In the genomic region with DNA sequence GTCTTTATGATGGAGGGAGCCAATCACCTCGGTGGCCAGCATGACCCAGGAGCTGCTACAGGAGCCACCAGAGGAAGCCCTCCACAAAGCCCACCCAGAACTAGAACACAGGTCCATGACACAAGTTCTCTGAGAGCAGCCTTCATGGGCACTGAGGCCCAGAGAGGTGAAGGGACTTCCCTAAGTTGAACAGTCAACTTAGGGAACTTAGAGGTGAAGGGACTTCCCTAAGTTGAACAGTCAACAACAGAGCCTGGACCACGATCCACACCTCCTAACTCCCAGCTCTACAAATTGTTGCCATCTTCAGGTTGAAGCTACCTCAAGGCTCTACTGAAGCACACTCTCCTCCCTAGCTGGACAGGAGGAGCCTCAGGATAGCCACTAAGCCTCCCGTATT, we compare ENCODE assay signal across 19 cellular contexts.
DNase-seq lines count a peak whose midpoint lies in the region; ATAC-seq, FAIRE-seq and TF ChIP-seq lines count a peak whose summit lies in the region.
"Had no signal": no experiment of that assay in that cellular context is flagged by ENCODE, and none has a peak within 500 bp of the region (broad histone marks: within the 10 kb centered on the region; RNA-seq: fewer than 3 reads in every experiment).

No MANE protein-coding gene starts in this region.

- no peak overlapping the region for H3K27ac ChIP-seq in GM12878 (ENCODE audit: control insufficient read depth, insufficient read depth)
- H3K27ac ChIP-seq: KMS-11, Peyer's patch had no signal

- SMC1A ChIA-PET in GM12878 (lab: Charles Lee; ENCODE audit: uncharacterized antibody, unreplicated experiment): interaction anchor here (1.3 kb wide), 2 partner anchors 8 to 31 kb away, joined by 3 to 4 read pairs; no protein-coding TSS in a partner anchor

- TF ChIP-seq POLR2A in GM12878 (IDR thresholded peaks at IDR 0.05; ENCODE audit: low read depth, low read length): no peak

- no peak for TF ChIP-seq EP300 in GM12878 (IDR thresholded peaks at IDR 0.05; ENCODE audit: borderline replicate concordance in 1 of 2, control insufficient read depth in 1 of 2, low read depth in 2 of 2, low read length in 2 of 2)

- H3K36me3 ChIP-seq in GM12878 (ENCODE audit: control insufficient read depth in 2 of 2, insufficient read depth in 2 of 2, low read length in 1 of 2): no peaks in the 10 kb centered on the region
- H3K36me3 ChIP-seq: BE2C, HAP-1, Peyer's patch had no signal

- FAIRE-seq in GM12878 (lab: Jason Lieb, UNC) (no peak), HTR-8/SVneo (lab: Jason Lieb, UNC) (no peak)
- FAIRE-seq: D721Med, HepG2 had no signal

- no peaks in the 10 kb centered on the region for H3K79me2 ChIP-seq in GM12878 (ENCODE audit: control insufficient read depth, insufficient read depth, low read length)

- no peak overlapping the region for H3K4me3 ChIP-seq in GM12878
- H3K4me3 ChIP-seq: HAP-1, Peyer's patch had no signal

- RAD21 ChIA-PET in GM12878 (lab: Charles Lee; ENCODE audit: unreplicated experiment): interaction anchor here (1.4 kb wide), 1 partner anchor 106 kb away, joined by 4 read pairs; no protein-coding TSS in a partner anchor

- POLR2A ChIA-PET in GM12878 (lab: Charles Lee): interaction anchor here (1.0 kb wide), 1 partner anchor 346 kb away, joined by 3 read pairs; no protein-coding TSS in a partner anchor

- H4K20me1 ChIP-seq in GM12878 (ENCODE audit: control insufficient read depth, insufficient read depth): no peaks in the 10 kb centered on the region

- H2AFZ ChIP-seq in GM12878 (ENCODE audit: control insufficient read depth, low read depth, low read length): no peak overlapping the region

- intact Hi-C loops in GM12878 (cut with micrococcal nuclease; ENCODE audit: unreplicated experiment) (no loop called here), left ventricle myocardium superior (cut with micrococcal nuclease) (no loop called here)

- H3K27me3 ChIP-seq in GM12878 (replicated peaks in 1 of 2; ENCODE audit: control insufficient read depth in 2 of 2, insufficient read depth in 2 of 2, low read length in 1 of 2): no peaks in the 10 kb centered on the region
- H3K27me3 ChIP-seq: Peyer's patch had no signal

- ATAC-seq in GM18502 (IDR thresholded peaks at IDR 0.05; ENCODE audit: poor library complexity, unreplicated experiment): peak; percentile 54
- ATAC-seq in GM18868 (IDR thresholded peaks at IDR 0.05; ENCODE audit: unreplicated experiment): peak; percentile 76
- peak; percentile 67 for ATAC-seq in HG02759 (IDR thresholded peaks at IDR 0.05; ENCODE audit: unreplicated experiment)
- ATAC-seq in GM12878: peak; percentile 94
- ATAC-seq in left ventricle myocardium superior: no peak
- ATAC-seq: CD8-positive, alpha-beta T cell; HepG2 had no signal

- WGBS in GM12878 (ENCODE audit: insufficient coverage, insufficient replicate concordance, low lambda C conversion rate, missing lambda C conversion rate): 10% methylated on average over 3 of the region's 3 CpGs

- no peaks in the 10 kb centered on the region; the same call in 2 of the 3 replicates for H3K9me3 ChIP-seq in GM12878 (replicated peaks; ENCODE audit: control insufficient read depth, insufficient read depth, low read length)
- H3K9me3 ChIP-seq: BE2C, HAP-1, Peyer's patch had no signal

- TF ChIP-seq CTCF in GM12878 (IDR thresholded peaks at IDR 0.05 in 2 of 3, conservative IDR thresholded peaks at IDR 0.05 in 1 of 3; ENCODE audit: control insufficient read depth in 2 of 3, extremely low read depth in 1 of 3, insufficient read depth in 1 of 3, low read depth in 3 of 3, low read length in 3 of 3): no peak

- in situ Hi-C loops in GM12878 (cut with MboI): no loop called here

- H3K4me2 ChIP-seq in GM12878 (ENCODE audit: control insufficient read depth, insufficient read depth): no peak overlapping the region
- H3K4me2 ChIP-seq: KMS-11 had no signal

- TF ChIP-seq RAD21 in GM12878 (IDR thresholded peaks at IDR 0.05; ENCODE audit: insufficient read depth, low read depth, low read length): no peak

- DNase-seq in GM12878 (ENCODE audit: low read depth, low spot score) (no peak), HTR-8/SVneo (ENCODE audit: insufficient read length, low spot score) (no peak), inferior parietal cortex (ENCODE audit: extremely low spot score) (no peak), left ventricle myocardium superior (no peak)
- DNase-seq: BE2C; CD8-positive, alpha-beta T cell; DND-41; GDM1; NCI-H187 treated with DMSO at 0.1 percent for 48 hours; NCI-H82; Peyer's patch; SHP77 treated with DMSO at 0.1 percent for 48 hours had no signal

- BruUV-seq in GM12878 (replicated peaks; lab: Mats Ljungman, UMichigan): no TSS peak

- H3K4me1 ChIP-seq in GM12878 (ENCODE audit: control insufficient read depth, insufficient read depth, low read length): 0 out of 2 replicates have a peak, but pooled peaks cover 3% of the 10 kb centered on the region
- H3K4me1 ChIP-seq: BE2C, HAP-1, Peyer's patch had no signal

- no peak overlapping the region for H3K9ac ChIP-seq in GM12878 (ENCODE audit: control insufficient read depth, insufficient read depth, low read length)
- H3K9ac ChIP-seq: KMS-11 had no signal

- CTCF ChIA-PET in GM12878 (lab: Yijun Ruan, JAX): interaction anchor here (0.7 to 2.0 kb wide), 5 partner anchors 31 to 392 kb away, joined by 3 to 8 read pairs (median 3); no protein-coding TSS in a partner anchor

TF ChIP-seq in GM12878, 131 proteins besides CTCF, POLR2A, EP300 and RAD21:
- TF ChIP-seq, protein P1, sequence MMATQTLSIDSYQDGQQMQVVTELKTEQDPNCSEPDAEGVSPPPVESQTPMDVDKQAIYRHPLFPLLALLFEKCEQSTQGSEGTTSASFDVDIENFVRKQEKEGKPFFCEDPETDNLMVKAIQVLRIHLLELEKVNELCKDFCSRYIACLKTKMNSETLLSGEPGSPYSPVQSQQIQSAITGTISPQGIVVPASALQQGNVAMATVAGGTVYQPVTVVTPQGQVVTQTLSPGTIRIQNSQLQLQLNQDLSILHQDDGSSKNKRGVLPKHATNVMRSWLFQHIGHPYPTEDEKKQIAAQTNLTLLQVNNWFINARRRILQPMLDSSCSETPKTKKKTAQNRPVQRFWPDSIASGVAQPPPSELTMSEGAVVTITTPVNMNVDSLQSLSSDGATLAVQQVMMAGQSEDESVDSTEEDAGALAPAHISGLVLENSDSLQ (IDR thresholded peaks at IDR 0.05): no peak
- TF ChIP-seq SPI1 (IDR thresholded peaks at IDR 0.05; ENCODE audit: borderline replicate concordance, insufficient read depth, low read depth, low read length) (no peak), RELB (IDR thresholded peaks at IDR 0.05; ENCODE audit: low read depth) (0 out of 2 replicates have a peak, but pooled peaks have one; percentile 42), SMARCA5 (IDR thresholded peaks at IDR 0.05) (0 out of 2 replicates have a peak, but pooled peaks have one; percentile 38), IKZF1 (conservative IDR thresholded peaks at IDR 0.05) (peak; percentile 42; the same call in 1 of the 2 replicates)
- TF ChIP-seq, protein P2, sequence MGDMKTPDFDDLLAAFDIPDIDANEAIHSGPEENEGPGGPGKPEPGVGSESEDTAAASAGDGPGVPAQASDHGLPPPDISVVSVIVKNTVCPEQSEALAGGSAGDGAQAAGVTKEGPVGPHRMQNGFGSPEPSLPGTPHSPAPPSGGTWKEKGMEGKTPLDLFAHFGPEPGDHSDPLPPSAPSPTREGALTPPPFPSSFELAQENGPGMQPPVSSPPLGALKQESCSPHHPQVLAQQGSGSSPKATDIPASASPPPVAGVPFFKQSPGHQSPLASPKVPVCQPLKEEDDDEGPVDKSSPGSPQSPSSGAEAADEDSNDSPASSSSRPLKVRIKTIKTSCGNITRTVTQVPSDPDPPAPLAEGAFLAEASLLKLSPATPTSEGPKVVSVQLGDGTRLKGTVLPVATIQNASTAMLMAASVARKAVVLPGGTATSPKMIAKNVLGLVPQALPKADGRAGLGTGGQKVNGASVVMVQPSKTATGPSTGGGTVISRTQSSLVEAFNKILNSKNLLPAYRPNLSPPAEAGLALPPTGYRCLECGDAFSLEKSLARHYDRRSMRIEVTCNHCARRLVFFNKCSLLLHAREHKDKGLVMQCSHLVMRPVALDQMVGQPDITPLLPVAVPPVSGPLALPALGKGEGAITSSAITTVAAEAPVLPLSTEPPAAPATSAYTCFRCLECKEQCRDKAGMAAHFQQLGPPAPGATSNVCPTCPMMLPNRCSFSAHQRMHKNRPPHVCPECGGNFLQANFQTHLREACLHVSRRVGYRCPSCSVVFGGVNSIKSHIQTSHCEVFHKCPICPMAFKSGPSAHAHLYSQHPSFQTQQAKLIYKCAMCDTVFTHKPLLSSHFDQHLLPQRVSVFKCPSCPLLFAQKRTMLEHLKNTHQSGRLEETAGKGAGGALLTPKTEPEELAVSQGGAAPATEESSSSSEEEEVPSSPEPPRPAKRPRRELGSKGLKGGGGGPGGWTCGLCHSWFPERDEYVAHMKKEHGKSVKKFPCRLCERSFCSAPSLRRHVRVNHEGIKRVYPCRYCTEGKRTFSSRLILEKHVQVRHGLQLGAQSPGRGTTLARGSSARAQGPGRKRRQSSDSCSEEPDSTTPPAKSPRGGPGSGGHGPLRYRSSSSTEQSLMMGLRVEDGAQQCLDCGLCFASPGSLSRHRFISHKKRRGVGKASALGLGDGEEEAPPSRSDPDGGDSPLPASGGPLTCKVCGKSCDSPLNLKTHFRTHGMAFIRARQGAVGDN (IDR thresholded peaks at IDR 0.05): 0 out of 2 replicates have a peak, but pooled peaks have one; percentile 26
